Comparison of ENCODE assay signal across 7 cellular contexts in genomic region chr9:136481558-136481957, GRCh38. TPM values are rescaled to one million over a fixed set of nuclear protein-coding genes. Genes with fewer than 3 reads are reported as not detected.
DNase-seq lines count a peak whose midpoint lies in the region; ATAC-seq and TF ChIP-seq lines count a peak whose summit lies in the region.

No MANE protein-coding gene starts in this region.

- no peaks in the 10 kb centered on the region for H3K36me3 ChIP-seq in hepatocyte (replicated peaks; ENCODE audit: insufficient read depth, low read depth)

- 48% methylated on average over 5 of the region's 5 CpGs for WGBS in hepatocyte (ENCODE audit: low lambda C conversion rate, missing lambda C conversion rate)

- POLR2A ChIA-PET in WTC11 (lab: Charles Lee) = interaction anchor here (0.7 kb wide), 1 partner anchor 39 kb away, joined by 10 read pairs; no protein-coding TSS in a partner anchor

- H3K27ac ChIP-seq in HL-60 (replicated peaks) (peak overlapping the region; percentile 84), hepatocyte (peak overlapping the region; percentile 99)

- H3K9me3 ChIP-seq in hepatocyte (ENCODE audit: low read depth) = no peaks in the 10 kb centered on the region

- TF ChIP-seq CTCF in HL-60 (IDR thresholded peaks at IDR 0.05; ENCODE audit: insufficient read depth, low read length) = no peak
- TF ChIP-seq CTCF in WTC11 (IDR thresholded peaks at IDR 0.05) = no peak
- TF ChIP-seq CTCF in hepatocyte (IDR thresholded peaks at IDR 0.05; ENCODE audit: poor library complexity) = no peak

- H3K79me2 ChIP-seq in hepatocyte = peaks cover 62% of the 10 kb centered on the region

- peak overlapping the region; percentile 91 for H3K4me2 ChIP-seq in hepatocyte

- H2AFZ ChIP-seq in hepatocyte = no peak overlapping the region

- CTCF ChIA-PET in WTC11 (lab: Charles Lee) = interaction anchor here (1.1 kb wide), 1 partner anchor 118 kb away, joined by 3 read pairs; the partner anchor contains the start of gene DNLZ

- peaks cover 50% of the 10 kb centered on the region for H4K20me1 ChIP-seq in hepatocyte (ENCODE audit: insufficient read depth, poor library complexity, severe bottlenecking)

- H3K4me1 Mint-ChIP-seq in WTC11 = peaks cover 15% of the 10 kb centered on the region
- H3K4me1 Mint-ChIP-seq in stimulated activated effector memory CD8-positive, alpha-beta T cell treated with anti-CD3 and anti-CD28 coated beads, Interleukin-12 subunit alpha, Interleukin-12 subunit beta, amount 100 ng/mL, for 72 hours = peaks cover 39% of the 10 kb centered on the region

- H3K4me3 ChIP-seq in HL-60 (replicated peaks; ENCODE audit: insufficient read depth, low read length) (peak overlapping the region; percentile 91), hepatocyte (peak overlapping the region; percentile 81)

- peaks cover 6% of the 10 kb centered on the region for H3K4me1 ChIP-seq in hepatocyte (ENCODE audit: insufficient read depth)

- H3K9me2 ChIP-seq in hepatocyte (replicated peaks; ENCODE audit: insufficient read depth) = no peaks in the 10 kb centered on the region

- H3K27me3 ChIP-seq in HL-60 (ENCODE audit: insufficient read depth, poor library complexity, severe bottlenecking) = no peaks in the 10 kb centered on the region
- no peaks in the 10 kb centered on the region for H3K27me3 ChIP-seq in hepatocyte

- no peak for ATAC-seq in WTC11
- no peak for ATAC-seq in stimulated activated effector memory CD8-positive, alpha-beta T cell treated with anti-CD3 and anti-CD28 coated beads, Interleukin-12 subunit alpha, Interleukin-12 subunit beta, amount 100 ng/mL, for 72 hours

- peaks cover 18% of the 10 kb centered on the region for H3K36me3 Mint-ChIP-seq in WTC11
- H3K36me3 Mint-ChIP-seq in stimulated activated effector memory CD8-positive, alpha-beta T cell treated with anti-CD3 and anti-CD28 coated beads, Interleukin-12 subunit alpha, Interleukin-12 subunit beta, amount 100 ng/mL, for 72 hours = peaks cover 77% of the 10 kb centered on the region

- H3K27me3 Mint-ChIP-seq in WTC11 (ENCODE audit: low read depth) = no peaks in the 10 kb centered on the region

- no peaks in the 10 kb centered on the region for H3K9me3 Mint-ChIP-seq in WTC11
- no peaks in the 10 kb centered on the region for H3K9me3 Mint-ChIP-seq in stimulated activated effector memory CD8-positive, alpha-beta T cell treated with anti-CD3 and anti-CD28 coated beads, Interleukin-12 subunit alpha, Interleukin-12 subunit beta, amount 100 ng/mL, for 72 hours

- H3K4me3 Mint-ChIP-seq in WTC11 = peak overlapping the region; percentile 87
- peak overlapping the region; percentile 94 for H3K4me3 Mint-ChIP-seq in stimulated activated effector memory CD8-positive, alpha-beta T cell treated with anti-CD3 and anti-CD28 coated beads, Interleukin-12 subunit alpha, Interleukin-12 subunit beta, amount 100 ng/mL, for 72 hours

- H3K27ac Mint-ChIP-seq in WTC11 = peak overlapping the region; percentile 98
- H3K27ac Mint-ChIP-seq in stimulated activated effector memory CD8-positive, alpha-beta T cell treated with anti-CD3 and anti-CD28 coated beads, Interleukin-12 subunit alpha, Interleukin-12 subunit beta, amount 100 ng/mL, for 72 hours = peak overlapping the region; percentile 99

- DNase-seq in HL-60 (ENCODE audit: low read depth in 1 of 2, low spot score in 1 of 2) (no peak), WTC11 (ENCODE audit: low spot score) (no peak), hepatocyte (ENCODE audit: low spot score) (no peak), retina (no peak), NCI-H2107 (lab: John Stamatoyannopoulos, UW) (no peak), amniotic stem cell (lab: John Stamatoyannopoulos, UW) (no peak)
- no peak for DNase-seq in stimulated activated effector memory CD8-positive, alpha-beta T cell treated with anti-CD3 and anti-CD28 coated beads, Interleukin-12 subunit alpha, Interleukin-12 subunit beta, amount 100 ng/mL, for 72 hours (ENCODE audit: low spot score in 2 of 2)

TF ChIP-seq in WTC11, 78 proteins besides CTCF, POLR2A, EP300 and RAD21 (continues in another document):
- no peak for TF ChIP-seq ERG (CRISPR knock-in tag; IDR thresholded peaks at IDR 0.05)
- TF ChIP-seq ZNF423 (CRISPR knock-in tag; IDR thresholded peaks at IDR 0.05) = no peak
- no peak for TF ChIP-seq AFF4 (CRISPR knock-in tag; IDR thresholded peaks at IDR 0.05; ENCODE audit: borderline replicate concordance)
- TF ChIP-seq JAZF1 (CRISPR knock-in tag; IDR thresholded peaks at IDR 0.05) = no peak
- TF ChIP-seq FOXP4 (CRISPR knock-in tag; IDR thresholded peaks at IDR 0.05) = no peak
- TF ChIP-seq IRF1 (CRISPR knock-in tag; IDR thresholded peaks at IDR 0.05) = no peak
- TF ChIP-seq E2F4 (CRISPR knock-in tag; IDR thresholded peaks at IDR 0.05; ENCODE audit: borderline replicate concordance, low read depth) = no peak
- no peak for TF ChIP-seq ZNF138 (CRISPR knock-in tag; conservative IDR thresholded peaks at IDR 0.05)
- TF ChIP-seq RELA (CRISPR knock-in tag; IDR thresholded peaks at IDR 0.05; ENCODE audit: borderline replicate concordance) = no peak
- no peak for TF ChIP-seq SP1 (CRISPR knock-in tag; conservative IDR thresholded peaks at IDR 0.05)

RNA-seq across cellular contexts. Expression of gene SEC16A, which starts 1.3 kb away (rescaled TPM):
- 52.1 to 70.9 TPM (median 52.3 TPM) in 3 replicates for total RNA-seq in WTC11 (2021)
- total RNA-seq in hepatocyte = 22.5 and 42.7 TPM in 2 replicates
- 42.0 and 45.4 TPM in 2 replicates for polyA plus RNA-seq in hepatocyte

RNA-seq across cellular contexts. Expression of gene INPP5E, which starts 41.9 kb away (rescaled TPM):
- total RNA-seq in WTC11 (2021) = 23.6 to 25.5 TPM (median 24.0 TPM) in 3 replicates
- 5.3 and 6.0 TPM in 2 replicates for total RNA-seq in hepatocyte
- 7.1 and 12.9 TPM in 2 replicates for polyA plus RNA-seq in hepatocyte
